Comparison of ENCODE assay signal across 19 cellular contexts in genomic region chr12:128543493-128543892, GRCh38.
DNase-seq lines count a peak whose midpoint lies in the region; ATAC-seq and TF ChIP-seq lines count a peak whose summit lies in the region.
"Had no signal": no experiment of that assay in that cellular context is flagged by ENCODE, and none has a peak within 500 bp of the region (broad histone marks: within the 10 kb centered on the region; RNA-seq: fewer than 3 reads in every experiment).

No MANE protein-coding gene starts in this region.

- no peak for DNase-seq in activated CD4-positive, alpha-beta memory T cell treated with anti-CD3 and anti-CD28 coated beads, Interleukin-2, amount 10 ng/mL, durations not matched to agents 7 days and 5 days
- DNase-seq in activated CD4-positive, alpha-beta memory T cell treated with anti-CD3 and anti-CD28 coated beads for 36 hours = no peak
- DNase-seq in H9 (no peak), neural progenitor cell (ENCODE audit: low spot score) (peak; percentile 43), SKM-1 (lab: John Stamatoyannopoulos, UW; ENCODE audit: unreplicated experiment) (no peak), cerebellar nuclear complex (lab: John Stamatoyannopoulos, UW) (no peak)
- no peak for DNase-seq in activated T-helper 2 cell treated with anti-CD3 and anti-CD28 coated beads, Interferon-gamma antibody, Interleukin-2, Interleukin-4, amounts not matched to agents 10 μg/mL and 5 μg/mL and 100 μg/mL, durations not matched to agents 14 hours and 24 hours and 36 hours (ENCODE audit: low spot score)
- DNase-seq: DMS 273 treated with DMSO at 0.1 percent for 48 hours, DND-41, NCI-H1417, NCI-H187 treated with DMSO at 0.1 percent for 48 hours, NCI-H345, NCI-H524 treated with DMSO at 0.1 percent for 48 hours, PC-9, SIG-M5 had no signal

- no peaks in the 10 kb centered on the region for H3K79me2 ChIP-seq in H9 (ENCODE audit: insufficient read depth, low read length)
- no peaks in the 10 kb centered on the region for H3K79me2 ChIP-seq in neural progenitor cell (ENCODE audit: low read depth)

- H4K91ac ChIP-seq in H9 (ENCODE audit: insufficient read length, low read depth, low read length) = no peak overlapping the region

- no peaks in the 10 kb centered on the region for H3K23me2 ChIP-seq in H9 (ENCODE audit: insufficient read length, low read depth, low read length, poor library complexity, severe bottlenecking)

- CTCF ChIA-PET in activated CD4-positive, alpha-beta memory T cell treated with anti-CD3 and anti-CD28 coated beads, Interleukin-2, amount 10 ng/mL, durations not matched to agents 7 days and 5 days (lab: Charles Lee) = no interaction called here
- CTCF ChIA-PET in activated CD4-positive, alpha-beta memory T cell treated with anti-CD3 and anti-CD28 coated beads for 36 hours (lab: Charles Lee) = no interaction called here

- H3K27ac ChIP-seq in H9 (ENCODE audit: insufficient read length, low read depth, low read length) (no peak overlapping the region), neural progenitor cell (no peak overlapping the region)
- H3K27ac ChIP-seq: KMS-11, PC-9, RWPE1 had no signal

- no CpG with 5 or more reads among the region's 6 CpGs for WGBS in H9 (ENCODE audit: extremely low coverage, insufficient read length, low lambda C conversion rate)

- no peaks in the 10 kb centered on the region for H4K20me1 ChIP-seq in H9 (ENCODE audit: control insufficient read depth, insufficient read depth, insufficient read length)
- no peaks in the 10 kb centered on the region for H4K20me1 ChIP-seq in neural progenitor cell (ENCODE audit: low read depth)

- H4K5ac ChIP-seq in H9 (ENCODE audit: insufficient read length, low read depth, low read length) = no peak overlapping the region

- H2AFZ ChIP-seq in H9 (ENCODE audit: low read length) (no peak overlapping the region), neural progenitor cell (replicated peaks) (no peak overlapping the region)
- H2AFZ ChIP-seq: PC-9 had no signal

- H3K27ac Mint-ChIP-seq in activated CD4-positive, alpha-beta memory T cell treated with anti-CD3 and anti-CD28 coated beads, Interleukin-2, amount 10 ng/mL, durations not matched to agents 7 days and 5 days = peak overlapping the region; percentile 69
- no peak overlapping the region for H3K27ac Mint-ChIP-seq in activated CD4-positive, alpha-beta memory T cell treated with anti-CD3 and anti-CD28 coated beads for 36 hours
- no peak overlapping the region for H3K27ac Mint-ChIP-seq in H9
- H3K27ac Mint-ChIP-seq in activated T-helper 2 cell treated with anti-CD3 and anti-CD28 coated beads, Interferon-gamma antibody, Interleukin-2, Interleukin-4, amounts not matched to agents 10 μg/mL and 5 μg/mL and 100 μg/mL, durations not matched to agents 14 hours and 24 hours and 36 hours = peak overlapping the region; percentile 42
- H3K27ac Mint-ChIP-seq in neural progenitor cell = no peak overlapping the region

- no peak overlapping the region for H3K18ac ChIP-seq in H9 (ENCODE audit: insufficient read length, low read depth, low read length)

- no peak overlapping the region for H3K4me3 Mint-ChIP-seq in activated CD4-positive, alpha-beta memory T cell treated with anti-CD3 and anti-CD28 coated beads, Interleukin-2, amount 10 ng/mL, durations not matched to agents 7 days and 5 days
- no peak overlapping the region for H3K4me3 Mint-ChIP-seq in activated CD4-positive, alpha-beta memory T cell treated with anti-CD3 and anti-CD28 coated beads for 36 hours
- H3K4me3 Mint-ChIP-seq in H9 (no peak overlapping the region), neural progenitor cell (no peak overlapping the region)
- H3K4me3 Mint-ChIP-seq in activated T-helper 2 cell treated with anti-CD3 and anti-CD28 coated beads, Interferon-gamma antibody, Interleukin-2, Interleukin-4, amounts not matched to agents 10 μg/mL and 5 μg/mL and 100 μg/mL, durations not matched to agents 14 hours and 24 hours and 36 hours (ENCODE audit: low read depth) = no peak overlapping the region

- ATAC-seq in GM21786 (IDR thresholded peaks at IDR 0.05; ENCODE audit: unreplicated experiment) = no peak

- H4K8ac ChIP-seq in H9 (replicated peaks; ENCODE audit: insufficient read length, low read depth, low read length) = no peak overlapping the region

- H2BK20ac ChIP-seq in H9 (ENCODE audit: low read depth, low read length, poor library complexity, severe bottlenecking) = no peak overlapping the region

- peak; percentile 49; the same call in 2 of the 3 replicates for TF ChIP-seq CTCF in H9 (conservative IDR thresholded peaks at IDR 0.05)
- peak; percentile 49 for TF ChIP-seq CTCF in neural progenitor cell (IDR thresholded peaks at IDR 0.05)

- H3K4me3 ChIP-seq in neural progenitor cell = no peak overlapping the region
- H3K4me3 ChIP-seq: HAP-1, PC-9 had no signal

- intact Hi-C loops in activated CD4-positive, alpha-beta memory T cell treated with anti-CD3 and anti-CD28 coated beads for 36 hours (cut with micrococcal nuclease) = loop anchor here (1.0 kb wide), 1 partner anchor 27 kb away; no protein-coding TSS in a partner anchor
- intact Hi-C loops in activated T-helper 2 cell treated with anti-CD3 and anti-CD28 coated beads, Interferon-gamma antibody, Interleukin-2, Interleukin-4, amounts not matched to agents 10 μg/mL and 5 μg/mL and 100 μg/mL, durations not matched to agents 14 hours and 24 hours and 36 hours (cut with micrococcal nuclease) = no loop called here

- H2BK120ac ChIP-seq in H9 (ENCODE audit: low read depth, low read length, poor library complexity, severe bottlenecking) = no peak overlapping the region

- no peaks in the 10 kb centered on the region for H3K27me3 Mint-ChIP-seq in activated CD4-positive, alpha-beta memory T cell treated with anti-CD3 and anti-CD28 coated beads, Interleukin-2, amount 10 ng/mL, durations not matched to agents 7 days and 5 days
- no peaks in the 10 kb centered on the region for H3K27me3 Mint-ChIP-seq in activated CD4-positive, alpha-beta memory T cell treated with anti-CD3 and anti-CD28 coated beads for 36 hours
- H3K27me3 Mint-ChIP-seq in H9 (ENCODE audit: low read depth) (peaks cover 44% of the 10 kb centered on the region), neural progenitor cell (ENCODE audit: insufficient read depth, low read depth) (peaks cover 5% of the 10 kb centered on the region)
- no peaks in the 10 kb centered on the region for H3K27me3 Mint-ChIP-seq in activated T-helper 2 cell treated with anti-CD3 and anti-CD28 coated beads, Interferon-gamma antibody, Interleukin-2, Interleukin-4, amounts not matched to agents 10 μg/mL and 5 μg/mL and 100 μg/mL, durations not matched to agents 14 hours and 24 hours and 36 hours (ENCODE audit: low read depth)

- H3F3A ChIP-seq in neural progenitor cell (ENCODE audit: low read depth) = no peaks in the 10 kb centered on the region

- no peaks in the 10 kb centered on the region for H3K4me1 ChIP-seq in H9 (ENCODE audit: insufficient read depth, low read length)
- no peaks in the 10 kb centered on the region for H3K4me1 ChIP-seq in neural progenitor cell
- H3K4me1 ChIP-seq: HAP-1 had no signal

- H2BK12ac ChIP-seq in H9 (ENCODE audit: insufficient read length, low read depth, low read length) = no peak overlapping the region

- no peak overlapping the region for H3K23ac ChIP-seq in H9 (ENCODE audit: insufficient read length, low read depth, low read length)

- H3K9me3 ChIP-seq in H9 (ENCODE audit: control insufficient read depth, low read depth, low read length) = no peaks in the 10 kb centered on the region
- no peaks in the 10 kb centered on the region for H3K9me3 ChIP-seq in neural progenitor cell (ENCODE audit: low read depth)
- H3K9me3 ChIP-seq: HAP-1 had no signal

- H3K27me3 ChIP-seq in H9 (ENCODE audit: insufficient read depth, low read length) (no peaks in the 10 kb centered on the region), neural progenitor cell (no peaks in the 10 kb centered on the region)

- no peaks in the 10 kb centered on the region for H3K79me1 ChIP-seq in H9 (ENCODE audit: insufficient read depth, low read depth, low read length, poor library complexity, severe bottlenecking)

- H3K56ac ChIP-seq in H9 (ENCODE audit: insufficient read length, low read depth, low read length) = no peak overlapping the region

- no peak overlapping the region for H2BK15ac ChIP-seq in H9 (ENCODE audit: low read depth, low read length)

- POLR2A ChIA-PET in activated CD4-positive, alpha-beta memory T cell treated with anti-CD3 and anti-CD28 coated beads, Interleukin-2, amount 10 ng/mL, durations not matched to agents 7 days and 5 days (lab: Charles Lee) = interaction anchor here (1.1 kb wide), 1 partner anchor 25 kb away, joined by 3 read pairs; no protein-coding TSS in a partner anchor
- POLR2A ChIA-PET in activated CD4-positive, alpha-beta memory T cell treated with anti-CD3 and anti-CD28 coated beads for 36 hours (lab: Charles Lee) = no interaction called here

- H3K4ac ChIP-seq in H9 (ENCODE audit: low read depth, low read length) = no peak overlapping the region

- H3K9ac ChIP-seq in H9 (ENCODE audit: extremely low read depth, insufficient read length, low read length) (no peak overlapping the region), neural progenitor cell (no peak overlapping the region)
- H3K9ac ChIP-seq: KMS-11 had no signal

- no peak overlapping the region for H3K14ac ChIP-seq in H9 (ENCODE audit: insufficient read depth, low read length)

- H2BK5ac ChIP-seq in H9 (ENCODE audit: insufficient read length, low read length) = no peak overlapping the region

- H3K9me3 Mint-ChIP-seq in activated CD4-positive, alpha-beta memory T cell treated with anti-CD3 and anti-CD28 coated beads, Interleukin-2, amount 10 ng/mL, durations not matched to agents 7 days and 5 days = peaks cover 14% of the 10 kb centered on the region
- peaks cover 3% of the 10 kb centered on the region for H3K9me3 Mint-ChIP-seq in activated CD4-positive, alpha-beta memory T cell treated with anti-CD3 and anti-CD28 coated beads for 36 hours
- H3K9me3 Mint-ChIP-seq in H9 (no peaks in the 10 kb centered on the region; a peak in 1 of 5 replicates), neural progenitor cell (no peaks in the 10 kb centered on the region)
- H3K9me3 Mint-ChIP-seq in activated T-helper 2 cell treated with anti-CD3 and anti-CD28 coated beads, Interferon-gamma antibody, Interleukin-2, Interleukin-4, amounts not matched to agents 10 μg/mL and 5 μg/mL and 100 μg/mL, durations not matched to agents 14 hours and 24 hours and 36 hours = peaks cover 11% of the 10 kb centered on the region

- no peaks in the 10 kb centered on the region for H3K36me3 Mint-ChIP-seq in activated CD4-positive, alpha-beta memory T cell treated with anti-CD3 and anti-CD28 coated beads, Interleukin-2, amount 10 ng/mL, durations not matched to agents 7 days and 5 days (ENCODE audit: low read depth)
- H3K36me3 Mint-ChIP-seq in activated CD4-positive, alpha-beta memory T cell treated with anti-CD3 and anti-CD28 coated beads for 36 hours = no peaks in the 10 kb centered on the region
- H3K36me3 Mint-ChIP-seq in H9 (ENCODE audit: insufficient read depth in 1 of 3, low read depth in 3 of 3) = no peaks in the 10 kb centered on the region; a peak in 1 of 7 replicates
- no peaks in the 10 kb centered on the region for H3K36me3 Mint-ChIP-seq in activated T-helper 2 cell treated with anti-CD3 and anti-CD28 coated beads, Interferon-gamma antibody, Interleukin-2, Interleukin-4, amounts not matched to agents 10 μg/mL and 5 μg/mL and 100 μg/mL, durations not matched to agents 14 hours and 24 hours and 36 hours (ENCODE audit: low read depth)
- H3K36me3 Mint-ChIP-seq in neural progenitor cell = peaks cover 30% of the 10 kb centered on the region

- H3K36me3 ChIP-seq in neural progenitor cell = no peaks in the 10 kb centered on the region
- H3K36me3 ChIP-seq: HAP-1 had no signal

- H3T11ph ChIP-seq in H9 (ENCODE audit: low read length) = no peak overlapping the region

- H3K4me1 Mint-ChIP-seq in activated CD4-positive, alpha-beta memory T cell treated with anti-CD3 and anti-CD28 coated beads, Interleukin-2, amount 10 ng/mL, durations not matched to agents 7 days and 5 days = peaks cover 1% of the 10 kb centered on the region
- H3K4me1 Mint-ChIP-seq in activated CD4-positive, alpha-beta memory T cell treated with anti-CD3 and anti-CD28 coated beads for 36 hours (ENCODE audit: low read depth) = peaks cover 4% of the 10 kb centered on the region
- H3K4me1 Mint-ChIP-seq in H9 (peaks cover 0 to 2% of the 10 kb centered on the region in 2 experiments; a peak in 1 of 4 replicates), neural progenitor cell (peaks cover 12% of the 10 kb centered on the region)
- H3K4me1 Mint-ChIP-seq in activated T-helper 2 cell treated with anti-CD3 and anti-CD28 coated beads, Interferon-gamma antibody, Interleukin-2, Interleukin-4, amounts not matched to agents 10 μg/mL and 5 μg/mL and 100 μg/mL, durations not matched to agents 14 hours and 24 hours and 36 hours (ENCODE audit: low read depth) = peaks cover 1% of the 10 kb centered on the region

- no peak overlapping the region for H2AK5ac ChIP-seq in H9 (ENCODE audit: insufficient read length, low read length)

- H3K4me2 ChIP-seq in H9 (ENCODE audit: insufficient read depth, insufficient read length, low read length) = no peak overlapping the region
- no peak overlapping the region for H3K4me2 ChIP-seq in neural progenitor cell
- H3K4me2 ChIP-seq: KMS-11, PC-9 had no signal

Comparison
In these comparisons a context has a peak if more than half of its experiments do, and no peak if none do; other contexts are left out.
1. H3K27ac Mint-ChIP-seq: peak in activated CD4-positive, alpha-beta memory T cell treated with anti-CD3 and anti-CD28 coated beads, Interleukin-2, amount 10 ng/mL, durations not matched to agents 7 days and 5 days (single experiment) and activated T-helper 2 cell treated with anti-CD3 and anti-CD28 coated beads, Interferon-gamma antibody, Interleukin-2, Interleukin-4, amounts not matched to agents 10 μg/mL and 5 μg/mL and 100 μg/mL, durations not matched to agents 14 hours and 24 hours and 36 hours (single experiment); none in activated CD4-positive, alpha-beta memory T cell treated with anti-CD3 and anti-CD28 coated beads for 36 hours (single experiment), H9 (0 of 3) and neural progenitor cell (single experiment).